In the genomic region with DNA sequence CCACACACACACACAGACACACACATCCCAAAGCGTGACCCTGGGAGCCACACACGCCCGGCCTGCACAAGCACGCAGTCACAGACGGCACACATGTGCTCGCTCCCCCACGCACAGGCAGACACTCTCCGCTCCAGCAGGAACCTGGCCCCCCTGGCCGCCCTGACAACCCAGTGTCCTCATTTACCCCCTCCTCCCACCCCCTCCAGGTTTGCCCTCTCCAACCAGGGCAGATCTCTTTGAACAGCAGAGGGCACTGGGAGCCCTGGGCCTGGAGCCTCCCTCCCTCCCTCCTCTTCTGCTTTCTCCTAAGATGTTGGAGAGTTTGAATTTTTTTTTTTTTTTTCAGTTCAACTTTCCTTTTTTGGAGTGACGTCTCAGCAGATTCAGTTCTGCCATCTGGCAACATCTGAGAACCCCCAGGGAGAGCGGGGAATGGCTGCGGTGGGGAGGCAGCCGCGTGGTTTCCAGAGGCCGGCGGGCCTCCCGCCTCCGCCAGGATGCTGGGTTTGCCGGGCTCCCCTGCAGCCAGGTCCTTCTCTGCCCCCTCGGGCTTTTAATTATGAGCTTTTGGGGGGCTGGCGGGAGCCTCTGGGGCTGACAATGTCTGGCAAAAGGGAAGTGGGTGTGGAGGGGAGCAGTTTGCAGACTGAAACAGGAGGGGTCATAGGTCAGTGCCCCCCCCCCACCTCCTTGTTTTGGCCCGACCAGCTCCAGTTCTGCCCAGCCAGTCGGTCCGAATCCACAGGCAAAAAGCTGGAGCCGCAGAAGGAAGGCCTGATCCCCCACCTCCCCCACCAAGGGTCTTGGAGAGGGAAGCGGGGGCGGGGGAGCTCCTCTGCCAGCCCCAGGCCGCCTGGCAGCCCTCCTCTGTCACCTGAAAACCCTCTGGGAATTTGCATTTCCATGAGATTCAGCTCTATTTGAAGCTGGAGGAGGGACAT, we compare ENCODE assay signal across 1 cellular context.
A peak's percentile ranks its signal among the peaks of the same experiment; 100 is the strongest.
TF ChIP-seq lines count a peak whose summit lies in the region.

No MANE protein-coding gene starts in this region.

TF ChIP-seq in HEK293, 187 proteins besides CTCF, POLR2A, EP300 and RAD21 (continued from another document and continues in another):
- TF ChIP-seq PRDM2 (tag by site-specific recombination; IDR thresholded peaks at IDR 0.05; ENCODE audit: borderline replicate concordance) (no peak), ZNF629 (tag by site-specific recombination; IDR thresholded peaks at IDR 0.05) (no peak), ZNF274 (IDR thresholded peaks at IDR 0.05; ENCODE audit: low read length) (no peak), ZNF274 (tag by site-specific recombination; IDR thresholded peaks at IDR 0.05; ENCODE audit: borderline replicate concordance) (no peak), IKZF3 (tag by site-specific recombination; IDR thresholded peaks at IDR 0.05) (no peak), ZNF571 (tag by site-specific recombination; IDR thresholded peaks at IDR 0.05) (no peak), ZNF214 (tag by site-specific recombination; IDR thresholded peaks at IDR 0.05; ENCODE audit: borderline replicate concordance) (no peak), FEZF1 (tag by site-specific recombination; IDR thresholded peaks at IDR 0.05) (no peak), ZNF292 (tag by site-specific recombination; IDR thresholded peaks at IDR 0.05; ENCODE audit: borderline replicate concordance, low read depth) (no peak), PRDM4 (tag by site-specific recombination; IDR thresholded peaks at IDR 0.05) (no peak), ZNF837 (tag by site-specific recombination; IDR thresholded peaks at IDR 0.05) (no peak), ZFP37 (tag by site-specific recombination; IDR thresholded peaks at IDR 0.05) (no peak), ZNF776 (tag by site-specific recombination; IDR thresholded peaks at IDR 0.05; ENCODE audit: borderline replicate concordance) (no peak), ZNF324 (tag by site-specific recombination; IDR thresholded peaks at IDR 0.05) (no peak), MZF1 (tag by site-specific recombination; IDR thresholded peaks at IDR 0.05; ENCODE audit: borderline replicate concordance) (peak; percentile 49; the same call in 1 of the 2 replicates), ZNF366 (tag by site-specific recombination; conservative IDR thresholded peaks at IDR 0.05) (no peak), ZSCAN23 (tag by site-specific recombination; IDR thresholded peaks at IDR 0.05) (no peak), ZNF335 (tag by site-specific recombination; conservative IDR thresholded peaks at IDR 0.05) (no peak), INSM2 (tag by site-specific recombination; IDR thresholded peaks at IDR 0.05) (no peak), ZNF791 (tag by site-specific recombination; IDR thresholded peaks at IDR 0.05) (no peak), ZNF146 (tag by site-specific recombination; IDR thresholded peaks at IDR 0.05) (no peak), BCL11A (tag by site-specific recombination; IDR thresholded peaks at IDR 0.05; ENCODE audit: low read depth) (no peak; the same call in 1 of the 2 replicates), MYNN (tag by site-specific recombination; IDR thresholded peaks at IDR 0.05; ENCODE audit: borderline replicate concordance) (no peak), ZNF660 (tag by site-specific recombination; IDR thresholded peaks at IDR 0.05) (no peak), ZNF157 (tag by site-specific recombination; IDR thresholded peaks at IDR 0.05) (no peak), GLI2 (tag by site-specific recombination; IDR thresholded peaks at IDR 0.05; ENCODE audit: borderline replicate concordance, low read depth) (no peak), RBAK (tag by site-specific recombination; IDR thresholded peaks at IDR 0.05) (no peak), ZNF501 (tag by site-specific recombination; IDR thresholded peaks at IDR 0.05) (no peak; the same call in 1 of the 2 replicates), ZNF266 (tag by site-specific recombination; IDR thresholded peaks at IDR 0.05; ENCODE audit: low read depth) (no peak), ZNF223 (tag by site-specific recombination; IDR thresholded peaks at IDR 0.05) (no peak)
- TF ChIP-seq, protein P1, sequence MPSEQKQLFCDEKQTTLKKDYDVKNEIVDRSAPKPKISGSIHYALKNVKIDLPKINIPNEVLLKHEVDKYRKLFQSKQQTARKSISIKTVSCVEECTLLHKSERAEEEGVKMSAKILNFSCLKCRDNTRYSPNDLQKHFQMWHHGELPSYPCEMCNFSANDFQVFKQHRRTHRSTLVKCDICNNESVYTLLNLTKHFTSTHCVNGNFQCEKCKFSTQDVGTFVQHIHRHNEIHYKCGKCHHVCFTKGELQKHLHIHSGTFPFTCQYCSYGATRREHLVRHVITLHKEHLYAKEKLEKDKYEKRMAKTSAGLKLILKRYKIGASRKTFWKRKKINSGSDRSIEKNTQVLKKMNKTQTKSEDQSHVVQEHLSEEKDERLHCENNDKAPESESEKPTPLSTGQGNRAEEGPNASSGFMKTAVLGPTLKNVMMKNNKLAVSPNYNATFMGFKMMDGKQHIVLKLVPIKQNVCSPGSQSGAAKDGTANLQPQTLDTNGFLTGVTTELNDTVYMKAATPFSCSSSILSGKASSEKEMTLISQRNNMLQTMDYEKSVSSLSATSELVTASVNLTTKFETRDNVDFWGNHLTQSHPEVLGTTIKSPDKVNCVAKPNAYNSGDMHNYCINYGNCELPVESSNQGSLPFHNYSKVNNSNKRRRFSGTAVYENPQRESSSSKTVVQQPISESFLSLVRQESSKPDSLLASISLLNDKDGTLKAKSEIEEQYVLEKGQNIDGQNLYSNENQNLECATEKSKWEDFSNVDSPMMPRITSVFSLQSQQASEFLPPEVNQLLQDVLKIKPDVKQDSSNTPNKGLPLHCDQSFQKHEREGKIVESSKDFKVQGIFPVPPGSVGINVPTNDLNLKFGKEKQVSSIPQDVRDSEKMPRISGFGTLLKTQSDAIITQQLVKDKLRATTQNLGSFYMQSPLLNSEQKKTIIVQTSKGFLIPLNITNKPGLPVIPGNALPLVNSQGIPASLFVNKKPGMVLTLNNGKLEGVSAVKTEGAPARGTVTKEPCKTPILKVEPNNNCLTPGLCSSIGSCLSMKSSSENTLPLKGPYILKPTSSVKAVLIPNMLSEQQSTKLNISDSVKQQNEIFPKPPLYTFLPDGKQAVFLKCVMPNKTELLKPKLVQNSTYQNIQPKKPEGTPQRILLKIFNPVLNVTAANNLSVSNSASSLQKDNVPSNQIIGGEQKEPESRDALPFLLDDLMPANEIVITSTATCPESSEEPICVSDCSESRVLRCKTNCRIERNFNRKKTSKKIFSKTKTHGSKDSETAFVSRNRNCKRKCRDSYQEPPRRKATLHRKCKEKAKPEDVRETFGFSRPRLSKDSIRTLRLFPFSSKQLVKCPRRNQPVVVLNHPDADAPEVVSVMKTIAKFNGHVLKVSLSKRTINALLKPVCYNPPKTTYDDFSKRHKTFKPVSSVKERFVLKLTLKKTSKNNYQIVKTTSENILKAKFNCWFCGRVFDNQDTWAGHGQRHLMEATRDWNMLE (tag by site-specific recombination; conservative IDR thresholded peaks at IDR 0.05; ENCODE audit: low read depth), result no peak
- TF ChIP-seq, protein P2, sequence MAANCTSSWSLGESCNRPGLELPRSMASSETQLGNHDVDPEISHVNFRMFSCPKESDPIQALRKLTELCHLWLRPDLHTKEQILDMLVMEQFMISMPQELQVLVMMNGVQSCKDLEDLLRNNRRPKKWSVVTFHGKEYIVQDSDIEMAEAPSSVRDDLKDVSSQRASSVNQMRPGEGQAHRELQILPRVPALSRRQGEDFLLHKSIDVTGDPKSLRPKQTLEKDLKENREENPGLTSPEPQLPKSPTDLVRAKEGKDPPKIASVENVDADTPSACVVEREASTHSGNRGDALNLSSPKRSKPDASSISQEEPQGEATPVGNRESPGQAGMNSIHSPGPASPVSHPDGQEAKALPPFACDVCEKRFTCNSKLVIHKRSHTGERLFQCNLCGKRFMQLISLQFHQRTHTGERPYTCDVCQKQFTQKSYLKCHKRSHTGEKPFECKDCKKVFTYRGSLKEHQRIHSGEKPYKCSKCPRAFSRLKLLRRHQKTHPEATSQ (tag by site-specific recombination; IDR thresholded peaks at IDR 0.05), result no peak
- TF ChIP-seq, protein P3, sequence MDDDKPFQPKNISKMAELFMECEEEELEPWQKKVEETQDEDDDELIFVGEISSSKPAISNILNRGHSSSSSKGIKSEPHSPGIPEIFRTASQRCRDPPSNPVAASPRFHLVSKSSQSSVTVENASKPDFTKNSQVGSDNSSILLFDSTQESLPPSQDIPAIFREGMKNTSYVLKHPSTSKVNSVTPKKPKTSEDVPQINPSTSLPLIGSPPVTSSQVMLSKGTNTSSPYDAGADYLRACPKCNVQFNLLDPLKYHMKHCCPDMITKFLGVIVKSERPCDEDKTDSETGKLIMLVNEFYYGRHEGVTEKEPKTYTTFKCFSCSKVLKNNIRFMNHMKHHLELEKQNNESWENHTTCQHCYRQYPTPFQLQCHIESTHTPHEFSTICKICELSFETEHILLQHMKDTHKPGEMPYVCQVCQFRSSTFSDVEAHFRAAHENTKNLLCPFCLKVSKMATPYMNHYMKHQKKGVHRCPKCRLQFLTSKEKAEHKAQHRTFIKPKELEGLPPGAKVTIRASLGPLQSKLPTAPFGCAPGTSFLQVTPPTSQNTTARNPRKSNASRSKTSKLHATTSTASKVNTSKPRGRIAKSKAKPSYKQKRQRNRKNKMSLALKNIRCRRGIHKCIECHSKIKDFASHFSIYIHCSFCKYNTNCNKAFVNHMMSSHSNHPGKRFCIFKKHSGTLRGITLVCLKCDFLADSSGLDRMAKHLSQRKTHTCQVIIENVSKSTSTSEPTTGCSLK (tag by site-specific recombination; IDR thresholded peaks at IDR 0.05), result no peak
